In genomic region chr16:30068333-30068732, GRCh38 we compare ENCODE assay signal across 1 cellular context.
TF ChIP-seq lines count a peak whose summit lies in the region.

No MANE protein-coding gene starts in this region.

TF ChIP-seq in HEK293T, 16 proteins besides CTCF, POLR2A, EP300 and RAD21 (continued from another document):
- TF ChIP-seq PKNOX1 (IDR thresholded peaks at IDR 0.05), result no peak
